In the genomic region with DNA sequence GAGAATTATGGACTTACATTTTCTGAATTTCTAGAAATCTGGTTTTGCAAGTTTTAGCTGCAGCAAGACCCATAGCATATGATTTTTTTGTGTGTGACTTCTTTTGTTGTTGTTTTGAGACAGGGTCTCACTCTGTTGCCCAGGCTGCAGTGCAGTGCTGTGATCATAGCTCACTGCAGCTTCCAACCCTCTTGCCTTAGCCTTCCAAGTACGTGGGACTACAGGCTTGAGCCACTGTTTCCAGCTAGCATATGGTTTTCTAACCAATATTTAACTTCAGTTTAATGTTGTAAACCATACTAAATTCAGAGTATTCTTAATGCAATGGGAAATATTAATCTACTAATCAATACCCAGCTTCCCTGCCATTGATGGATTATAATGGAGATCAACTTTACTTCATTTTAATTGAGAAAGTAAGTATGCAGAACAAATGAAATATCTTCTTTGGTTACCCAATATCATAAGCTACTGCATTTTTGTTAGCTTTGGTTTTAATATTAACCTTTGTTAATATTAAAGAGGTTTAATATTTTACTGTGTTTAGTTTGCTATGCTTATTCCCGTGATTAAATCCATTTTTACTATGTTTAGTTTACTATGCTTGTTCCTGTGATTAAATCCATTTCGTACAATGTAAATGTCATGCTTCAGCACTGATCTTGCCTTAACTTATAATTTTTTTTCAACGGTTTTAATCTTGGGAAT, we compare ENCODE assay signal across 26 cellular contexts.
"Had no signal": no experiment of that assay in that cellular context is flagged by ENCODE, and none has a peak within 500 bp of the region (broad histone marks: within the 10 kb centered on the region; RNA-seq: fewer than 3 reads in every experiment).

No MANE protein-coding gene starts in this region.

- H3K36me3 ChIP-seq: esophagus squamous epithelium, heart right ventricle, lower lobe of right lung, neutrophil, prostate gland, sigmoid colon, tibial artery had no signal

- H3K4me1 ChIP-seq: esophagus squamous epithelium, heart right ventricle, lower lobe of right lung, prostate gland, sigmoid colon, testis, tibial artery had no signal

- FAIRE-seq: endometrium, islet of Langerhans had no signal

- H3K4me3 ChIP-seq: coronary artery, esophagus squamous epithelium, heart right ventricle, lower lobe of right lung, prostate gland, sigmoid colon, testis, tibial artery had no signal

- H3K27ac ChIP-seq: coronary artery, esophagus squamous epithelium, heart right ventricle, lower lobe of right lung, neutrophil, prostate gland, sigmoid colon, testis, tibial artery had no signal

- ATAC-seq: heart right ventricle; left colon; left ventricle myocardium superior; lower lobe of right lung; natural killer cell; right cardiac atrium; stimulated activated memory B cell treated with anti-CD40 and anti-IgM and Interleukin-4, amounts not matched to agents 10 μg/mL and 1 μg/mL and 100 μg/mL, for 72 hours; stimulated activated naive CD8-positive, alpha-beta T cell treated with anti-CD3 and anti-CD28 coated beads, Interleukin-15, Interleukin-2, amounts not matched to agents 100 U/mL and 50 U/mL, for 24 hours had no signal

- DNase-seq: dermis blood vessel endothelial cell; effector memory CD4-positive, alpha-beta T cell; erythroblast; esophagus squamous epithelium; foreskin melanocyte; glutamatergic neuron; heart right ventricle; hippocampal formation; kidney glomerular epithelial cell; left colon; left ventricle myocardium superior; lower lobe of right lung; natural killer cell; right cardiac atrium; sigmoid colon; stimulated activated CD4-positive, alpha-beta T cell treated with anti-CD3 and anti-CD28 coated beads, Interleukin-4, amount 100 ng/mL, for 4 hours; stimulated activated naive CD8-positive, alpha-beta T cell treated with anti-CD3 and anti-CD28 coated beads, Interleukin-15, Interleukin-2, amounts not matched to agents 100 U/mL and 50 U/mL, for 24 hours; substantia nigra; testis; tibial artery had no signal

- H3K27me3 ChIP-seq: esophagus squamous epithelium, heart right ventricle, neutrophil, sigmoid colon, testis, tibial artery had no signal

- H3K9me3 ChIP-seq: esophagus squamous epithelium, lower lobe of right lung, neutrophil, prostate gland, sigmoid colon, testis, tibial artery had no signal
